Comparison of ENCODE assay signal across 21 cellular contexts in genomic region chr1:178145605-178146004, GRCh38. TPM values are rescaled to one million over a fixed set of nuclear protein-coding genes. Genes with fewer than 3 reads are reported as not detected.
"Had no signal": no experiment of that assay in that cellular context is flagged by ENCODE, and none has a peak within 500 bp of the region (broad histone marks: within the 10 kb centered on the region; RNA-seq: fewer than 3 reads in every experiment).

No MANE protein-coding gene starts in this region.

- H3K27ac ChIP-seq: coronary artery, esophagus squamous epithelium, gastrocnemius medialis, left ventricle myocardium inferior, pancreas, tibial artery had no signal

- DNase-seq: activated CD4-positive, alpha-beta T cell treated with anti-CD3 and anti-CD28 coated beads, Interleukin-2, amount 10 ng/mL, durations not matched to agents 7 days and 5 days; activated CD8-positive, alpha-beta memory T cell treated with anti-CD3 and anti-CD28 coated beads, Interleukin-2, amount 10 ng/mL, durations not matched to agents 7 days and 5 days; activated CD8-positive, alpha-beta T cell treated with anti-CD3 and anti-CD28 coated beads for 36 hours; activated effector memory CD4-positive, alpha-beta T cell treated with anti-CD3 and anti-CD28 coated beads, Interleukin-2, amount 50 U/mL, for 16 hours; activated naive CD4-positive, alpha-beta T cell treated with anti-CD3 and anti-CD28 coated beads, Interleukin-2, amount 10 ng/mL, durations not matched to agents 7 days and 5 days; activated T-cell treated with anti-CD3 and anti-CD28 coated beads for 4 hours; amygdala; esophagus squamous epithelium; gastrocnemius medialis; hippocampal formation; kidney glomerular epithelial cell; left ventricle myocardium inferior; pancreas; right cardiac atrium; stimulated activated CD4-positive, alpha-beta T cell treated with anti-CD3 and anti-CD28 coated beads, Interleukin-12 subunit alpha, Interleukin-12 subunit beta, amount 100 ng/mL, for 4 hours; stimulated activated naive CD8-positive, alpha-beta T cell treated with anti-CD3 and anti-CD28 coated beads, Interleukin-15, amount 100 ng/mL, for 72 hours; tibial artery had no signal

- H3K36me3 ChIP-seq: esophagus squamous epithelium, gastrocnemius medialis, left ventricle myocardium inferior, pancreas, tibial artery had no signal

- H3K4me3 ChIP-seq: coronary artery, esophagus squamous epithelium, gastrocnemius medialis, left ventricle myocardium inferior, pancreas, tibial artery had no signal

- H3K36me3 Mint-ChIP-seq: activated CD8-positive, alpha-beta memory T cell treated with anti-CD3 and anti-CD28 coated beads, Interleukin-2, amount 10 ng/mL, durations not matched to agents 7 days and 5 days; activated naive CD4-positive, alpha-beta T cell treated with anti-CD3 and anti-CD28 coated beads, Interleukin-2, amount 10 ng/mL, durations not matched to agents 7 days and 5 days; natural killer cell treated with Interleukin-12 subunit alpha and Interleukin-12 subunit beta and Interleukin-15 and Interleukin-18, amount 100 ng/mL, for 72 hours; stimulated activated effector memory CD8-positive, alpha-beta T cell treated with anti-CD3 and anti-CD28 coated beads, Interleukin-12 subunit alpha, Interleukin-12 subunit beta, amount 100 ng/mL, for 72 hours had no signal

- H3K9me3 ChIP-seq: esophagus squamous epithelium, gastrocnemius medialis, left ventricle myocardium inferior, pancreas, tibial artery had no signal

- H3K27ac Mint-ChIP-seq: activated CD4-positive, alpha-beta T cell treated with anti-CD3 and anti-CD28 coated beads, Interleukin-2, amount 10 ng/mL, durations not matched to agents 7 days and 5 days; activated CD8-positive, alpha-beta memory T cell treated with anti-CD3 and anti-CD28 coated beads, Interleukin-2, amount 10 ng/mL, durations not matched to agents 7 days and 5 days; activated CD8-positive, alpha-beta T cell treated with anti-CD3 and anti-CD28 coated beads for 36 hours; activated naive CD4-positive, alpha-beta T cell treated with anti-CD3 and anti-CD28 coated beads, Interleukin-2, amount 10 ng/mL, durations not matched to agents 7 days and 5 days; natural killer cell treated with Interleukin-12 subunit alpha and Interleukin-12 subunit beta and Interleukin-15 and Interleukin-18, amount 100 ng/mL, for 72 hours; stimulated activated effector memory CD8-positive, alpha-beta T cell treated with anti-CD3 and anti-CD28 coated beads, Interleukin-12 subunit alpha, Interleukin-12 subunit beta, amount 100 ng/mL, for 72 hours; stimulated activated naive CD8-positive, alpha-beta T cell treated with anti-CD3 and anti-CD28 coated beads, Interleukin-15, amount 100 ng/mL, for 72 hours had no signal

- H3K4me1 Mint-ChIP-seq: activated CD4-positive, alpha-beta T cell treated with anti-CD3 and anti-CD28 coated beads, Interleukin-2, amount 10 ng/mL, durations not matched to agents 7 days and 5 days; activated CD8-positive, alpha-beta memory T cell treated with anti-CD3 and anti-CD28 coated beads, Interleukin-2, amount 10 ng/mL, durations not matched to agents 7 days and 5 days; activated naive CD4-positive, alpha-beta T cell treated with anti-CD3 and anti-CD28 coated beads, Interleukin-2, amount 10 ng/mL, durations not matched to agents 7 days and 5 days; stimulated activated effector memory CD8-positive, alpha-beta T cell treated with anti-CD3 and anti-CD28 coated beads, Interleukin-12 subunit alpha, Interleukin-12 subunit beta, amount 100 ng/mL, for 72 hours; stimulated activated naive CD8-positive, alpha-beta T cell treated with anti-CD3 and anti-CD28 coated beads, Interleukin-15, amount 100 ng/mL, for 72 hours had no signal

- H3K27me3 ChIP-seq: esophagus squamous epithelium, gastrocnemius medialis, pancreas, tibial artery had no signal

- H3K27me3 Mint-ChIP-seq: activated CD4-positive, alpha-beta T cell treated with anti-CD3 and anti-CD28 coated beads, Interleukin-2, amount 10 ng/mL, durations not matched to agents 7 days and 5 days; activated CD8-positive, alpha-beta memory T cell treated with anti-CD3 and anti-CD28 coated beads, Interleukin-2, amount 10 ng/mL, durations not matched to agents 7 days and 5 days; activated CD8-positive, alpha-beta T cell treated with anti-CD3 and anti-CD28 coated beads for 36 hours; activated naive CD4-positive, alpha-beta T cell treated with anti-CD3 and anti-CD28 coated beads, Interleukin-2, amount 10 ng/mL, durations not matched to agents 7 days and 5 days; natural killer cell treated with Interleukin-12 subunit alpha and Interleukin-12 subunit beta and Interleukin-15 and Interleukin-18, amount 100 ng/mL, for 72 hours; stimulated activated naive CD8-positive, alpha-beta T cell treated with anti-CD3 and anti-CD28 coated beads, Interleukin-15, amount 100 ng/mL, for 72 hours had no signal

- H3K4me1 ChIP-seq: esophagus squamous epithelium, gastrocnemius medialis had no signal

- ATAC-seq: activated CD4-positive, CD25-positive, alpha-beta regulatory T cell treated with anti-CD3 and anti-CD28 coated beads, Interleukin-2, amount 50 U/mL, for 24 hours; activated CD8-positive, alpha-beta memory T cell treated with anti-CD3 and anti-CD28 coated beads, Interleukin-2, amount 10 ng/mL, durations not matched to agents 7 days and 5 days; activated CD8-positive, alpha-beta T cell treated with anti-CD3 and anti-CD28 coated beads for 36 hours; gastrocnemius medialis; natural killer cell treated with Interleukin-12 subunit alpha and Interleukin-12 subunit beta and Interleukin-15 and Interleukin-18, amount 100 ng/mL, for 72 hours; pancreas; right cardiac atrium; stimulated activated effector memory CD8-positive, alpha-beta T cell treated with anti-CD3 and anti-CD28 coated beads, Interleukin-12 subunit alpha, Interleukin-12 subunit beta, amount 100 ng/mL, for 72 hours; stimulated activated naive CD8-positive, alpha-beta T cell treated with anti-CD3 and anti-CD28 coated beads, Interleukin-15, amount 100 ng/mL, for 72 hours had no signal

- H3K4me3 Mint-ChIP-seq: activated CD4-positive, alpha-beta T cell treated with anti-CD3 and anti-CD28 coated beads, Interleukin-2, amount 10 ng/mL, durations not matched to agents 7 days and 5 days; activated CD8-positive, alpha-beta memory T cell treated with anti-CD3 and anti-CD28 coated beads, Interleukin-2, amount 10 ng/mL, durations not matched to agents 7 days and 5 days; activated CD8-positive, alpha-beta T cell treated with anti-CD3 and anti-CD28 coated beads for 36 hours; activated naive CD4-positive, alpha-beta T cell treated with anti-CD3 and anti-CD28 coated beads, Interleukin-2, amount 10 ng/mL, durations not matched to agents 7 days and 5 days; natural killer cell treated with Interleukin-12 subunit alpha and Interleukin-12 subunit beta and Interleukin-15 and Interleukin-18, amount 100 ng/mL, for 72 hours; stimulated activated effector memory CD8-positive, alpha-beta T cell treated with anti-CD3 and anti-CD28 coated beads, Interleukin-12 subunit alpha, Interleukin-12 subunit beta, amount 100 ng/mL, for 72 hours; stimulated activated naive CD8-positive, alpha-beta T cell treated with anti-CD3 and anti-CD28 coated beads, Interleukin-15, amount 100 ng/mL, for 72 hours had no signal

- H3K9me3 Mint-ChIP-seq: activated naive CD4-positive, alpha-beta T cell treated with anti-CD3 and anti-CD28 coated beads, Interleukin-2, amount 10 ng/mL, durations not matched to agents 7 days and 5 days; natural killer cell treated with Interleukin-12 subunit alpha and Interleukin-12 subunit beta and Interleukin-15 and Interleukin-18, amount 100 ng/mL, for 72 hours had no signal

RNA-seq across cellular contexts. Expression of gene RASAL2, which starts 51.7 kb away (rescaled TPM):
- total RNA-seq: activated CD4-positive, alpha-beta T cell treated with anti-CD3 and anti-CD28 coated beads, Interleukin-2, amount 10 ng/mL, durations not matched to agents 7 days and 5 days; activated CD8-positive, alpha-beta memory T cell treated with anti-CD3 and anti-CD28 coated beads, Interleukin-2, amount 10 ng/mL, durations not matched to agents 7 days and 5 days; activated CD8-positive, alpha-beta T cell treated with anti-CD3 and anti-CD28 coated beads for 36 hours; natural killer cell treated with Interleukin-12 subunit alpha and Interleukin-12 subunit beta and Interleukin-15 and Interleukin-18, amount 100 ng/mL, for 72 hours had no signal
